In the genomic region with DNA sequence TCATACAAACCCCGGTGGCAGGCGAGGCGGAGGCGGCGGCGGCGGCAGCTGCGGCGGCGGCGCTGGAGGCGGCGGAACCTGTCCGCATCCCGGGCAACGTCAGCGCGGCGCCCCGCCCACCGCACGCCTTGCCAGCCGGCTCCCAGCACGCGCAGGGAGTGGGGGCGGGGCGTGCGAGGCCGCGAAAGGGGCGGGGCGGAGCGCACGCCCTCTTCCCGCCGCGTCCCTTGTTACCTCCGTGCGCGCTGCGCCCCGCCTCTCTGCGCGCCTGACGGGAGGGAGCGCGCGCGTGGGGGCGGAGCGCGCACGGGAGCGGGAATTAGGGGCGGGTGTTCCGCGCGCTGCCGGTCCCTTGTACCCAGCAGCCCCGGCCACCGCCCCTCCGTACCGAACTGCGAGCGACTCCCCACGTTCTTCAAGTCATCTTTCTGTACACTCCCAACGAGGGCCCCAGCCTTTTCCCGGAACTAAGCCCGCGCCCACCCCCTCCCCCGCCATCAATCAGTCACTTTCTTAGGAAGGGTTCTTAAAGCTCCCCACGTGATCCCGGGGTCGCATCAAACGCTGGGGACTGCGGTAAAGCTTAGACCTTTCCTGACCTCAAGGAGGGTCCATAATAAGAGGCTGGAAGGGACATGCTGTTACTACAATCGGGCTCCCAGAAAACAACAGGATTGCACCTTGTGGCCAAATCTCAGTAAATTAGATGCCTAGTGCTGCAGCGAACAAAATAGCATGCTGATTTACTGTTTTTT, we compare ENCODE assay signal across 8 cellular contexts. TPM values are rescaled to one million over a fixed set of nuclear protein-coding genes. Genes with fewer than 3 reads are reported as not detected.
DNase-seq lines count a peak whose midpoint lies in the region; ATAC-seq and TF ChIP-seq lines count a peak whose summit lies in the region.

A gene with protein sequence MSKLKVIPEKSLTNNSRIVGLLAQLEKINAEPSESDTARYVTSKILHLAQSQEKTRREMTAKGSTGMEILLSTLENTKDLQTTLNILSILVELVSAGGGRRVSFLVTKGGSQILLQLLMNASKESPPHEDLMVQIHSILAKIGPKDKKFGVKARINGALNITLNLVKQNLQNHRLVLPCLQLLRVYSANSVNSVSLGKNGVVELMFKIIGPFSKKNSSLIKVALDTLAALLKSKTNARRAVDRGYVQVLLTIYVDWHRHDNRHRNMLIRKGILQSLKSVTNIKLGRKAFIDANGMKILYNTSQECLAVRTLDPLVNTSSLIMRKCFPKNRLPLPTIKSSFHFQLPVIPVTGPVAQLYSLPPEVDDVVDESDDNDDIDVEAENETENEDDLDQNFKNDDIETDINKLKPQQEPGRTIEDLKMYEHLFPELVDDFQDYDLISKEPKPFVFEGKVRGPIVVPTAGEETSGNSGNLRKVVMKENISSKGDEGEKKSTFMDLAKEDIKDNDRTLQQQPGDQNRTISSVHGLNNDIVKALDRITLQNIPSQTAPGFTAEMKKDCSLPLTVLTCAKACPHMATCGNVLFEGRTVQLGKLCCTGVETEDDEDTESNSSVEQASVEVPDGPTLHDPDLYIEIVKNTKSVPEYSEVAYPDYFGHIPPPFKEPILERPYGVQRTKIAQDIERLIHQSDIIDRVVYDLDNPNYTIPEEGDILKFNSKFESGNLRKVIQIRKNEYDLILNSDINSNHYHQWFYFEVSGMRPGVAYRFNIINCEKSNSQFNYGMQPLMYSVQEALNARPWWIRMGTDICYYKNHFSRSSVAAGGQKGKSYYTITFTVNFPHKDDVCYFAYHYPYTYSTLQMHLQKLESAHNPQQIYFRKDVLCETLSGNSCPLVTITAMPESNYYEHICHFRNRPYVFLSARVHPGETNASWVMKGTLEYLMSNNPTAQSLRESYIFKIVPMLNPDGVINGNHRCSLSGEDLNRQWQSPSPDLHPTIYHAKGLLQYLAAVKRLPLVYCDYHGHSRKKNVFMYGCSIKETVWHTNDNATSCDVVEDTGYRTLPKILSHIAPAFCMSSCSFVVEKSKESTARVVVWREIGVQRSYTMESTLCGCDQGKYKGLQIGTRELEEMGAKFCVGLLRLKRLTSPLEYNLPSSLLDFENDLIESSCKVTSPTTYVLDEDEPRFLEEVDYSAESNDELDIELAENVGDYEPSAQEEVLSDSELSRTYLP (minus strand): TSS at position 80 of the 755 bp plus-strand sequence. CDS start 29,421 bp downstream, outside the sequence.

- H3K9ac ChIP-seq in HUES6 (ENCODE audit: low read length): peak within 1 kb of the TSS; percentile 90
- H3K9ac ChIP-seq in OCI-LY1 (ENCODE audit: low read length): peak within 1 kb of the TSS; percentile 72

- peak within 1 kb of the TSS; percentile 99 for H3K4me3 Mint-ChIP-seq in endothelial cell (ENCODE audit: unreplicated experiment)

- H3K4me1 Mint-ChIP-seq in endothelial cell (ENCODE audit: unreplicated experiment): peaks cover 7% of the 10 kb centered on the region

- H3K9me2 ChIP-seq in OCI-LY1 (ENCODE audit: low read depth, low read length): no peaks in the 10 kb centered on the region

- H3K4me2 ChIP-seq in OCI-LY1 (ENCODE audit: low read length): peak within 1 kb of the TSS; percentile 88

- peak within 1 kb of the TSS; percentile 70; the same call in 1 of the 2 replicates for H3K27ac ChIP-seq in HUES6 (ENCODE audit: low read depth, low read length)
- peak within 1 kb of the TSS; percentile 57 for H3K27ac ChIP-seq in OCI-LY1 (ENCODE audit: low read depth, low read length, poor library complexity, severe bottlenecking)

- H3K27ac Mint-ChIP-seq in endothelial cell (ENCODE audit: unreplicated experiment): peak within 1 kb of the TSS; percentile 96

- no peaks in the 10 kb centered on the region for H3F3A ChIP-seq in OCI-LY1 (ENCODE audit: insufficient read depth, low read length)

- H2AFZ ChIP-seq in OCI-LY1 (ENCODE audit: low read length): peak within 1 kb of the TSS; percentile 42

- TF ChIP-seq CTCF in OCI-LY1 (IDR thresholded peaks at IDR 0.05; ENCODE audit: low read length): no peak
- TF ChIP-seq CTCF in endothelial cell (IDR thresholded peaks at IDR 0.05; ENCODE audit: unreplicated experiment): no peak

- DNase-seq in Caki2 (ENCODE audit: low read depth) (peak; percentile 83), endothelial cell (ENCODE audit: low spot score) (peak; percentile 99), middle frontal gyrus (ENCODE audit: extremely low spot score, low spot score) (peak; percentile 88)
- peak; percentile 99 for DNase-seq in activated CD8-positive, alpha-beta memory T cell treated with anti-CD3 and anti-CD28 coated beads, Interleukin-2, amount 50 U/mL, for 4 hours
- DNase-seq in stimulated activated CD8-positive, alpha-beta memory T cell treated with anti-CD3 and anti-CD28 coated beads, Interleukin-2, amount 100 ng/mL, for 1 hour (ENCODE audit: low read depth in 2 of 2): peak; percentile 95 to 97

- H3K9me3 ChIP-seq in HUES6 (ENCODE audit: control insufficient read depth, insufficient read depth, low read depth, low read length): no peaks in the 10 kb centered on the region
- no peaks in the 10 kb centered on the region for H3K9me3 ChIP-seq in OCI-LY1 (ENCODE audit: low read length)

- peak; percentile 80 for ATAC-seq in GM21423 (IDR thresholded peaks at IDR 0.05; ENCODE audit: unreplicated experiment)

- H3K4me1 ChIP-seq in HUES6 (ENCODE audit: control insufficient read depth, insufficient read depth, low read length) (peaks cover 27% of the 10 kb centered on the region), OCI-LY1 (ENCODE audit: insufficient read depth, low read length, severe bottlenecking) (peaks cover 31% of the 10 kb centered on the region)

- H3K27me3 Mint-ChIP-seq in endothelial cell (ENCODE audit: unreplicated experiment): peaks cover 2% of the 10 kb centered on the region

- no peaks in the 10 kb centered on the region for H3K9me3 Mint-ChIP-seq in endothelial cell (ENCODE audit: unreplicated experiment)

- H3K36me3 ChIP-seq in HUES6 (ENCODE audit: control insufficient read depth, insufficient read depth, low read length) (no peaks in the 10 kb centered on the region), OCI-LY1 (ENCODE audit: insufficient read depth, low read length) (no peaks in the 10 kb centered on the region)

- H3K4me3 ChIP-seq in HUES6 (ENCODE audit: low read depth, low read length) (peak within 1 kb of the TSS; percentile 83), OCI-LY1 (ENCODE audit: low read depth, low read length, poor library complexity, severe bottlenecking) (peak within 1 kb of the TSS; percentile 76)

- no peaks in the 10 kb centered on the region for H3K27me3 ChIP-seq in HUES6 (ENCODE audit: control insufficient read depth, insufficient read depth, low read length)
- H3K27me3 ChIP-seq in OCI-LY1 (ENCODE audit: insufficient read depth, low read length): no peaks in the 10 kb centered on the region

- in situ Hi-C loops in Caki2 (cut with HindIII; ENCODE audit: low pct_unique_long_range_greater_than_20kb, low sequenced_read_pairs): no loop called here

- H3K79me2 ChIP-seq in OCI-LY1 (ENCODE audit: insufficient read depth, low read length): peaks cover 36% of the 10 kb centered on the region

- H4K20me1 ChIP-seq in OCI-LY1 (ENCODE audit: insufficient read depth, low read length): no peaks in the 10 kb centered on the region

- H3K36me3 Mint-ChIP-seq in endothelial cell (ENCODE audit: low read depth, unreplicated experiment): peaks cover 5% of the 10 kb centered on the region

RNA-seq across cellular contexts. Expression of the gene that starts here (rescaled TPM):
- 5.9 and 11.1 TPM in 2 replicates for total RNA-seq in Caki2 (2014; rRNA removed; shearing (Covaris generic); ENCODE audit: low replicate concordance)
- total RNA-seq in endothelial cell (ENCODE audit: unreplicated experiment): 48.9 TPM

Comparison
In these comparisons a context has a peak if more than half of its experiments do, and no peak if none do; other contexts are left out.
1. Peak in every context shown above with its lines: DNase-seq, ATAC-seq, H3K4me3 ChIP-seq and H3K27ac ChIP-seq.